In the genomic region with DNA sequence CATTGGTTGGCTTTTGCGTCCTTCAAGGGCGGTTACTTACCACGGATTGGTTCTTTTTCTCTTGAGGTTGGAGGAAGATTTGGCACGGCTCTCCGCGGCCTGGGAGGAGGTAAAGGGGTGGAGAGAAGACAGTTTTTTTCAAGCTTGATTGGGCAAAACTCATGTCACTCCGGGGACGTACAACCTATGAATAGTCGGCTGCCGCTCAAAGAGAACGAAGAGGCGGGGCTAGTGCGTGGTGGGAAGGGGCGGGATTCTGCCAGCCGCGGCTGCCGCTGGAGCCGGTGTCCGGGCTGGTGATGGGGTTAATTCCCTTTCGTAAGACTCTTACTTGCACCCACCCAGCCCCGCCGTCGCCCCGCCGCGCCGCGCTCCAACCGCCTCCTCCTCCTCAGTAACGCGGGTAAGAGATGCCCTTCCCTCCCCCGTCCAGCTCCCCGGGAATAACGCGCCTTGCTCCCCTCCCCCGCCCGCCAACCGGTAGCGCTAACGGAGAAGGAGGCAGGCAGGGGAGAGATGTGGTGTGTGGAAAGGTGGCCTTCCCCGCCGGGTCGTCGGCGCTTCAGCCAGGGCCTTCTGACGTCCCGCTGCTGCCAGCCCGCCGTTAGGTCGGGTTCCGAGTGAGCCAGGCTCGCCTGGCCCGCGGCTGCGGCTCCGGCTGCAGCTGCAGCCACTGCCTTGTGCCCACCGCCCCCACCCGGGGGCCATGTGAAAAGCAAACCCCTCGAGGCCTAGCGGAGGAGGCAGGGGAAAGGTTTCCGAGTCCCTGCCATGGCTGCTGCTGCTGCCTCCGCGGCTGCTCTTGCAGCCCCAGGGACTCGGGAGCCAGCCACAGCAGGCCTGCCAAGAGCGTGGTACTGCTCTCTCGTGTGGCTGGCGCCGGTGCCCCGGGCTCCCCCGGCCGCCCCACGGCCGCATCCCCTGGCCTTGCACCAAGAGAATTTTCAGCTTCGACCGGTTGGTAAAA, we compare ENCODE assay signal across 8 cellular contexts. TPM values are rescaled to one million over a fixed set of nuclear protein-coding genes. Genes with fewer than 3 reads are reported as not detected.
A peak's percentile ranks its signal among the peaks of the same experiment; 100 is the strongest.
DNase-seq lines count a peak whose midpoint lies in the region; ATAC-seq and TF ChIP-seq lines count a peak whose summit lies in the region.

A gene (plus strand): TSS at position 254 of the 967 bp plus-strand sequence. CDS start 73,362 bp downstream, outside the sequence.

- no peaks in the 10 kb centered on the region for H3K36me3 ChIP-seq in smooth muscle cell (ENCODE audit: low read depth)

- H3K27ac Mint-ChIP-seq in WTC11: peak within 1 kb of the TSS; percentile 78

- peak; percentile 80 for ATAC-seq in GM18909 (IDR thresholded peaks at IDR 0.05; ENCODE audit: poor library complexity, unreplicated experiment)
- ATAC-seq in HG03175 (IDR thresholded peaks at IDR 0.05; ENCODE audit: unreplicated experiment): peak; percentile 76
- peak; percentile 89 for ATAC-seq in WTC11

- peak within 1 kb of the TSS; percentile 67 for H3K9ac ChIP-seq in smooth muscle cell (ENCODE audit: low read depth)

- H3K27ac ChIP-seq in smooth muscle cell (ENCODE audit: low read depth): peak within 1 kb of the TSS; percentile 69

- H2AFZ ChIP-seq in smooth muscle cell (ENCODE audit: low read depth): peak within 1 kb of the TSS; percentile 99

- H3F3A ChIP-seq in smooth muscle cell (ENCODE audit: low read depth): no peaks in the 10 kb centered on the region

- 1% methylated on average over 50 of the region's 75 CpGs for WGBS in smooth muscle cell (ENCODE audit: low lambda C conversion rate)

- H3K36me3 Mint-ChIP-seq in WTC11: peaks cover 17% of the 10 kb centered on the region

- peaks cover 57% of the 10 kb centered on the region for H3K79me2 ChIP-seq in smooth muscle cell (ENCODE audit: low read depth)

- peaks cover 11% of the 10 kb centered on the region for H3K4me1 ChIP-seq in smooth muscle cell (ENCODE audit: low read depth)

- peak within 1 kb of the TSS; percentile 96 for H3K4me2 ChIP-seq in smooth muscle cell

- H3K4me3 ChIP-seq in AG09309 (ENCODE audit: control insufficient read depth, low read depth, low read length) (peak within 1 kb of the TSS; percentile 98), cardiac fibroblast (replicated peaks in 1 of 2; ENCODE audit: low read depth in 2 of 2, low read length in 2 of 2) (peak within 1 kb of the TSS; percentile 89 to 96), smooth muscle cell (peak within 1 kb of the TSS; percentile 64)

- H3K9me3 ChIP-seq in smooth muscle cell (replicated peaks; ENCODE audit: low read depth): no peaks in the 10 kb centered on the region

- no peak within 1 kb of the TSS for H3K4me3 Mint-ChIP-seq in WTC11

- POLR2A ChIA-PET in WTC11 (lab: Charles Lee): interaction anchor here (0.6 to 0.8 kb wide), 3 partner anchors 12 to 69 kb away, joined by 3 read pairs; no protein-coding TSS in a partner anchor

- DNase-seq in AG09309 (ENCODE audit: low read depth) (peak; percentile 100), NCI-H226 (peak; percentile 99), WTC11 (ENCODE audit: low spot score) (peak; percentile 95), cardiac fibroblast (ENCODE audit: low read depth in 2 of 2) (peak; percentile 100), iPS-NIHi7 (ENCODE audit: extremely low spot score) (peak; percentile 94), smooth muscle cell (lab: John Stamatoyannopoulos, UW; ENCODE audit: unreplicated experiment) (peak; percentile 89)

- H3K4me1 Mint-ChIP-seq in WTC11: peaks cover 27% of the 10 kb centered on the region

- H3K27me3 ChIP-seq in smooth muscle cell (ENCODE audit: low read depth): no peaks in the 10 kb centered on the region

- H3K9me3 Mint-ChIP-seq in WTC11: peaks cover 8% of the 10 kb centered on the region

- H3K27me3 Mint-ChIP-seq in WTC11 (ENCODE audit: low read depth): no peaks in the 10 kb centered on the region

- H4K20me1 ChIP-seq in smooth muscle cell (ENCODE audit: low read depth): peaks cover 22% of the 10 kb centered on the region

- TF ChIP-seq CTCF in AG09309 (IDR thresholded peaks at IDR 0.05; ENCODE audit: control insufficient read depth, insufficient read depth, low read depth, low read length, missing control alignments) (no peak), WTC11 (IDR thresholded peaks at IDR 0.05) (no peak), cardiac fibroblast (IDR thresholded peaks at IDR 0.05; ENCODE audit: low read depth, low read length) (no peak), smooth muscle cell (IDR thresholded peaks at IDR 0.05; ENCODE audit: borderline replicate concordance, insufficient read depth, poor library complexity, severe bottlenecking) (no peak)

- CTCF ChIA-PET in WTC11 (lab: Charles Lee): interaction anchor here (0.6 to 1.7 kb wide), 8 partner anchors 21 to 543 kb away, joined by 3 to 10 read pairs (median 4); no protein-coding TSS in a partner anchor

TF ChIP-seq in WTC11, 78 proteins besides CTCF, POLR2A, EP300 and RAD21 (continues in another document):
- TF ChIP-seq SMAD3 (CRISPR knock-in tag; IDR thresholded peaks at IDR 0.05; ENCODE audit: borderline replicate concordance) (no peak), TEAD1 (CRISPR knock-in tag; IDR thresholded peaks at IDR 0.05) (no peak), CBFB (CRISPR knock-in tag; IDR thresholded peaks at IDR 0.05; ENCODE audit: low read depth) (no peak), NFYB (CRISPR knock-in tag; conservative IDR thresholded peaks at IDR 0.05; ENCODE audit: low read depth) (peak; percentile 79), ZNF317 (CRISPR knock-in tag; IDR thresholded peaks at IDR 0.05; ENCODE audit: borderline replicate concordance, low read depth) (no peak), ZNF121 (CRISPR knock-in tag; IDR thresholded peaks at IDR 0.05) (peak; percentile 81; the same call in 1 of the 2 replicates)
- TF ChIP-seq, protein P1, sequence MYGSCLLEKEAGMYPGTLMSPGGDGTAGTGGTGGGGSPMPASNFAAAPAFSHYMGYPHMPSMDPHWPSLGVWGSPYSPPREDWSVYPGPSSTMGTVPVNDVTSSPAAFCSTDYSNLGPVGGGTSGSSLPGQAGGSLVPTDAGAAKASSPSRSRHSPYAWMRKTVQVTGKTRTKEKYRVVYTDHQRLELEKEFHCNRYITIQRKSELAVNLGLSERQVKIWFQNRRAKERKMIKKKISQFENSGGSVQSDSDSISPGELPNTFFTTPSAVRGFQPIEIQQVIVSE (CRISPR knock-in tag; IDR thresholded peaks at IDR 0.05; ENCODE audit: borderline replicate concordance): no peak
- TF ChIP-seq, protein P2, sequence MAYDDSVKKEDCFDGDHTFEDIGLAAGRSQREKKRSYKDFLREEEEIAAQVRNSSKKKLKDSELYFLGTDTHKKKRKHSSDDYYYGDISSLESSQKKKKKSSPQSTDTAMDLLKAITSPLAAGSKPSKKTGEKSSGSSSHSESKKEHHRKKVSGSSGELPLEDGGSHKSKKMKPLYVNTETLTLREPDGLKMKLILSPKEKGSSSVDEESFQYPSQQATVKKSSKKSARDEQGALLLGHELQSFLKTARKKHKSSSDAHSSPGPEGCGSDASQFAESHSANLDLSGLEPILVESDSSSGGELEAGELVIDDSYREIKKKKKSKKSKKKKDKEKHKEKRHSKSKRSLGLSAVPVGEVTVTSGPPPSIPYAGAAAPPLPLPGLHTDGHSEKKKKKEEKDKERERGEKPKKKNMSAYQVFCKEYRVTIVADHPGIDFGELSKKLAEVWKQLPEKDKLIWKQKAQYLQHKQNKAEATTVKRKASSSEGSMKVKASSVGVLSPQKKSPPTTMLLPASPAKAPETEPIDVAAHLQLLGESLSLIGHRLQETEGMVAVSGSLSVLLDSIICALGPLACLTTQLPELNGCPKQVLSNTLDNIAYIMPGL (CRISPR knock-in tag; IDR thresholded peaks at IDR 0.05): peak; percentile 75; the same call in 1 of the 2 replicates
- TF ChIP-seq, protein P3, sequence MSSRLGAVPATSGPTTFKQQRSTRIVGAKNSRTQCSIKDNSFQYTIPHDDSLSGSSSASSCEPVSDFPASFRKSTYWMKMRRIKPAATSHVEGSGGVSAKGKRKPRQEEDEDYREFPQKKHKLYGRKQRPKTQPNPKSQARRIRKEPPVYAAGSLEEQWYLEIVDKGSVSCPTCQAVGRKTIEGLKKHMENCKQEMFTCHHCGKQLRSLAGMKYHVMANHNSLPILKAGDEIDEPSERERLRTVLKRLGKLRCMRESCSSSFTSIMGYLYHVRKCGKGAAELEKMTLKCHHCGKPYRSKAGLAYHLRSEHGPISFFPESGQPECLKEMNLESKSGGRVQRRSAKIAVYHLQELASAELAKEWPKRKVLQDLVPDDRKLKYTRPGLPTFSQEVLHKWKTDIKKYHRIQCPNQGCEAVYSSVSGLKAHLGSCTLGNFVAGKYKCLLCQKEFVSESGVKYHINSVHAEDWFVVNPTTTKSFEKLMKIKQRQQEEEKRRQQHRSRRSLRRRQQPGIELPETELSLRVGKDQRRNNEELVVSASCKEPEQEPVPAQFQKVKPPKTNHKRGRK (CRISPR knock-in tag; IDR thresholded peaks at IDR 0.05; ENCODE audit: borderline replicate concordance): no peak
- TF ChIP-seq, protein P4, sequence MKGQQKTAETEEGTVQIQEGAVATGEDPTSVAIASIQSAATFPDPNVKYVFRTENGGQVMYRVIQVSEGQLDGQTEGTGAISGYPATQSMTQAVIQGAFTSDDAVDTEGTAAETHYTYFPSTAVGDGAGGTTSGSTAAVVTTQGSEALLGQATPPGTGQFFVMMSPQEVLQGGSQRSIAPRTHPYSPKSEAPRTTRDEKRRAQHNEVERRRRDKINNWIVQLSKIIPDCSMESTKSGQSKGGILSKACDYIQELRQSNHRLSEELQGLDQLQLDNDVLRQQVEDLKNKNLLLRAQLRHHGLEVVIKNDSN (CRISPR knock-in tag; IDR thresholded peaks at IDR 0.05): peak; percentile 36; the same call in 1 of the 2 replicates

RNA-seq across cellular contexts. Expression of the gene that starts here (rescaled TPM):
- total RNA-seq in WTC11 (2021) (58.4 to 60.4 TPM (median 59.9 TPM) in 3 replicates), smooth muscle cell (16.3 and 20.6 TPM in 2 replicates)
- polyA plus RNA-seq in smooth muscle cell: 14.2 and 17.0 TPM in 2 replicates

Comparison
In these comparisons a context has a peak if more than half of its experiments do, and no peak if none do; other contexts are left out.
1. Peak in every context shown above with its lines: DNase-seq, ATAC-seq, H3K4me3 ChIP-seq and H3K27ac ChIP-seq.